Comparison of ENCODE assay signal across 1 cellular context in genomic region chr7:121945849-121946238, GRCh38.
TF ChIP-seq lines count a peak whose summit lies in the region.

No MANE protein-coding gene starts in this region.

TF ChIP-seq in GM23338, 12 proteins besides CTCF, POLR2A, EP300 and RAD21 (continued from another document):
- no peak for TF ChIP-seq EZH2phosphoT487 (IDR thresholded peaks at IDR 0.05; ENCODE audit: unreplicated experiment)
- TF ChIP-seq CREB1 (CRISPR knock-in tag; IDR thresholded peaks at IDR 0.05; ENCODE audit: low read depth): no peak
- TF ChIP-seq NANOG (IDR thresholded peaks at IDR 0.05; ENCODE audit: borderline replicate concordance): no peak
- TF ChIP-seq ETS1 (IDR thresholded peaks at IDR 0.05): no peak
- no peak for TF ChIP-seq POLR2AphosphoS5 (IDR thresholded peaks at IDR 0.05; ENCODE audit: low read depth)
- no peak for TF ChIP-seq EZH2 (IDR thresholded peaks at IDR 0.05; ENCODE audit: low read depth, unreplicated experiment)
- TF ChIP-seq ZNF331 (CRISPR knock-in tag; IDR thresholded peaks at IDR 0.05; ENCODE audit: low read depth): no peak
- TF ChIP-seq ZNF462 (CRISPR knock-in tag; IDR thresholded peaks at IDR 0.05): no peak
- TF ChIP-seq JUNB (IDR thresholded peaks at IDR 0.05; ENCODE audit: unreplicated experiment): no peak
TF ChIP-seq in GM23338: peak in this region for 0.
